Comparison of ENCODE assay signal across 7 cellular contexts in genomic region chr11:107898270-107898669, GRCh38. TPM values are rescaled to one million over a fixed set of nuclear protein-coding genes. Genes with fewer than 3 reads are reported as not detected.
DNase-seq lines count a peak whose midpoint lies in the region; ATAC-seq and TF ChIP-seq lines count a peak whose summit lies in the region.

No MANE protein-coding gene starts in this region.

- H3K4me1 ChIP-seq in liver (ENCODE audit: control insufficient read depth in 4 of 4, insufficient read depth in 4 of 4, low read length in 3 of 4) = no peaks in the 10 kb centered on the region

- peak; percentile 57 for TF ChIP-seq CTCF in LNCAP (IDR thresholded peaks at IDR 0.05)
- TF ChIP-seq CTCF in liver (IDR thresholded peaks at IDR 0.05; ENCODE audit: low read depth, low read length, missing input control) = peak; percentile 32

- no peaks in the 10 kb centered on the region for H3K36me3 ChIP-seq in liver (ENCODE audit: control insufficient read depth in 4 of 4, insufficient read depth in 3 of 4, low read depth in 1 of 4, low read length in 3 of 4)

- 18% methylated on average over 1 of the region's 1 CpG for WGBS in liver

- no peak overlapping the region for H3K9ac ChIP-seq in liver (ENCODE audit: low read depth in 1 of 2, low read length in 2 of 2)

- H3K4me3 ChIP-seq in liver (ENCODE audit: low read depth in 1 of 3, low read length in 3 of 3) = no peak overlapping the region

- H3K9me3 ChIP-seq in liver (ENCODE audit: control insufficient read depth in 4 of 4, low read length in 3 of 4) = no peaks in the 10 kb centered on the region

- peak; percentile 30 for DNase-seq in EL
- DNase-seq in amniotic epithelial cell (ENCODE audit: low read depth) = peak; percentile 60
- DNase-seq in amniotic stem cell (lab: John Stamatoyannopoulos, UW) = no peak

- ATAC-seq in GM21367 (IDR thresholded peaks at IDR 0.05; ENCODE audit: unreplicated experiment) (peak; percentile 92), HG03095 (IDR thresholded peaks at IDR 0.05; ENCODE audit: unreplicated experiment) (no peak)

- H3K27ac ChIP-seq in liver (ENCODE audit: low read depth in 1 of 2, low read length in 2 of 2) = no peak overlapping the region

- TF ChIP-seq RAD21 in liver (IDR thresholded peaks at IDR 0.05) = peak; percentile 56 to 60

- H3K27me3 ChIP-seq in liver (ENCODE audit: control insufficient read depth in 4 of 4, insufficient read depth in 4 of 4, low read length in 3 of 4) = no peaks in the 10 kb centered on the region

TF ChIP-seq in liver, 16 proteins besides CTCF, POLR2A, EP300 and RAD21:
- no peak for TF ChIP-seq HNF4A (conservative IDR thresholded peaks at IDR 0.05)
- no peak for TF ChIP-seq ZBTB33 (IDR thresholded peaks at IDR 0.05)
- no peak for TF ChIP-seq RXRA (IDR thresholded peaks at IDR 0.05)
- TF ChIP-seq FOXA2 (IDR thresholded peaks at IDR 0.05) = no peak
- no peak for TF ChIP-seq FOXA1 (IDR thresholded peaks at IDR 0.05)
- TF ChIP-seq ATF3 (IDR thresholded peaks at IDR 0.05) = no peak
- TF ChIP-seq GABPA (IDR thresholded peaks at IDR 0.05 in 1 of 2, conservative IDR thresholded peaks at IDR 0.05 in 1 of 2) = no peak
- no peak for TF ChIP-seq JUND (IDR thresholded peaks at IDR 0.05)
- no peak for TF ChIP-seq HNF4G (IDR thresholded peaks at IDR 0.05)
- no peak for TF ChIP-seq NR2F2 (IDR thresholded peaks at IDR 0.05)
- TF ChIP-seq SP1 (IDR thresholded peaks at IDR 0.05) = no peak
- TF ChIP-seq REST (IDR thresholded peaks at IDR 0.05) = no peak
- no peak for TF ChIP-seq MAX (IDR thresholded peaks at IDR 0.05)
- no peak for TF ChIP-seq EGR1 (IDR thresholded peaks at IDR 0.05; ENCODE audit: low read depth in 2 of 2)
- no peak for TF ChIP-seq TAF1 (conservative IDR thresholded peaks at IDR 0.05)
- no peak for TF ChIP-seq YY1 (IDR thresholded peaks at IDR 0.05)

RNA-seq across cellular contexts. Expression of gene RAB39A, which starts 30.0 kb away (rescaled TPM):
- total RNA-seq in liver = 1 to 10 TPM; 1.7 to 3.5 TPM
- polyA plus RNA-seq in liver = under 1 TPM; 0.14 to 0.17 TPM

RNA-seq across cellular contexts. Expression of gene SLC35F2, which starts 39.7 kb away (rescaled TPM):
- total RNA-seq in liver = 1 to 10 TPM in 1 of 2 donors, under 1 TPM in 1; 0.42 to 1.4 TPM
- under 1 TPM; 0.14 to 0.69 TPM for polyA plus RNA-seq in liver
